Comparison of ENCODE assay signal across 8 cellular contexts in the genomic region with DNA sequence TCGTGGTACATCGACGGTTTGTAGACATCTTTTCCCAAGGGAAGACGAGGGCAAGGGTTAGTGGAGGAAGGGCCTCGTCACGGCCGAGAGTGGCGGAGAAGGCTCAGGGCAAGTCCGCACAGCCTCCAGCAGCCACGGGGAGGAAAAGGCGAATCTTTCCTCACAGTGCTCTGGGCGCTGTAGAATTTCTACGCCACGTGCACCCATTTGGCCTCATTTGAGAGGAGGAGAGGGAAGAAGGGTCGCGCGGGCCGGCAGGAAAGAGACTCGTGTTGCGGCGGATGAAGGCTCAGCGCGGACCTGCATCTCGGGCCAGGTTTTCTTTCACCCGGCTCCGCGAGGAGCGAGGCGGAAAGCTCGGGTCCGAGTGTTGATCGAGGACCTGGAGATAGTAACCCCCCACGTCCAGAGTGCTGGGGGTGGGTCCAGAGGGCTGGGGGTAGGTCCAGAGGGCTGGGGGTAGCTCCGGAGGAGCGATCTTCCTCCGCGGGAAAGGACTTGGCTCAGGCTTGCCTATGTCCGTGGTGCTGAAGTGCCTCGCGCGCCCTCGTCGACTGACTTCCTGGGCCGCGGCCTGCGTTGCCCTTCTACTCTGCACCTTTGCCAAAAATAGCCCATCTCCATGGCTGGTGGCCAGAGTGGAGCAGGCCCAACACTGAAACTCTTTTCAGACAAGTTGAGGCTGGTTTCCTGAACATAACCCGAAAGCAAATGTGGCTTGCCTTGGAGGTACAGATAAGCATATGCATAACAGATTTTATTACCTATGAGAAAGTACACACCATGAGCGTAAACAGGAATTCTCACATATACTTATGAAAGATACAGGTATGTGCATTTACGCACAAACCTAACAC. TPM values are rescaled to one million over a fixed set of nuclear protein-coding genes. Genes with fewer than 3 reads are reported as not detected.
DNase-seq lines count a peak whose midpoint lies in the region; ATAC-seq and TF ChIP-seq lines count a peak whose summit lies in the region.

No MANE protein-coding gene starts in this region.

- 7 to 9% methylated on average over 49 of the region's 49 CpGs for WGBS in ectodermal cell, 2 experiments
- WGBS in lower leg skin, 2 donors = 4 to 6% methylated on average over 37 to 49 of the region's 49 CpGs

- no peaks in the 10 kb centered on the region for H3K9me3 ChIP-seq in ectodermal cell (ENCODE audit: control insufficient read depth, low read length)

- no peak for TF ChIP-seq POLR2A in lower leg skin (IDR thresholded peaks at IDR 0.05)

- no peaks in the 10 kb centered on the region for H3K36me3 ChIP-seq in ectodermal cell (ENCODE audit: control insufficient read depth, insufficient read depth, low read length)

- DNase-seq in NCI-H2029 treated with DMSO at 0.1 percent for 48 hours (lab: John Stamatoyannopoulos, UW) (peak; percentile 51), lower leg skin (ENCODE audit: low spot score in 2 of 2) (peak; percentile 30 to 87), NCI-H128 (lab: John Stamatoyannopoulos, UW; ENCODE audit: unreplicated experiment) (no peak)
- DNase-seq in activated CD4-positive, alpha-beta T cell treated with anti-CD3 and anti-CD28 coated beads, Interleukin-2, amount 50 U/mL, for 1 hour = peak; percentile 8
- peak; percentile 0 to 9 for DNase-seq in stimulated activated CD8-positive, alpha-beta memory T cell treated with anti-CD3 and anti-CD28 coated beads, Interleukin-7, amount 100 ng/mL, for 48 hours (ENCODE audit: extremely low read depth in 1 of 2, low read depth in 1 of 2)

- intact Hi-C loops in lower leg skin (cut with DNase I; ENCODE audit: low total_unique reads) = no loop called here

- peaks cover 39% of the 10 kb centered on the region for H3K27me3 ChIP-seq in ectodermal cell (ENCODE audit: control insufficient read depth, insufficient read depth, low read length, poor library complexity, severe bottlenecking)

- ATAC-seq in GM18861 (IDR thresholded peaks at IDR 0.05; ENCODE audit: unreplicated experiment) = no peak

- no peak overlapping the region for H3K27ac ChIP-seq in ectodermal cell (ENCODE audit: insufficient read depth, low read depth, low read length, poor library complexity, severe bottlenecking)

- H3K4me1 ChIP-seq in ectodermal cell (ENCODE audit: control insufficient read depth, insufficient read depth, low read length) = no peaks in the 10 kb centered on the region

- H3K4me3 ChIP-seq in GM08714 (ENCODE audit: low read length) (peak overlapping the region; percentile 50; the same call in 1 of the 2 replicates), ectodermal cell (ENCODE audit: insufficient read depth, low read depth, low read length) (peak overlapping the region; percentile 59), lower leg skin (ENCODE audit: low read depth, poor library complexity, severe bottlenecking) (peak overlapping the region; percentile 48)

- TF ChIP-seq CTCF in lower leg skin (IDR thresholded peaks at IDR 0.05) = no peak

RNA-seq across cellular contexts. Expression of gene SLC35G2, which starts 1.1 kb away (rescaled TPM):
- 0.78 TPM for polyA plus RNA-seq in ectodermal cell (2013, experiment 1 of 4)
- polyA plus RNA-seq in ectodermal cell (2013, experiment 2 of 4) = 0.75 TPM
- 0.91 TPM for polyA plus RNA-seq in ectodermal cell (2013, experiment 3 of 4)
- 1.3 TPM for polyA plus RNA-seq in ectodermal cell (2013, experiment 4 of 4)
- 1 to 10 TPM; 1.6 to 4.1 (median 2.6) TPM for total RNA-seq in lower leg skin

RNA-seq across cellular contexts. Expression of gene NCK1, which starts 42.0 kb away (rescaled TPM):
- 29.3 TPM for polyA plus RNA-seq in ectodermal cell (2013, experiment 1 of 4)
- polyA plus RNA-seq in ectodermal cell (2013, experiment 2 of 4) = 34.1 TPM
- 25.8 TPM for polyA plus RNA-seq in ectodermal cell (2013, experiment 3 of 4)
- polyA plus RNA-seq in ectodermal cell (2013, experiment 4 of 4) = 30.8 TPM
- 10 to 100 TPM; 53.1 to 74.0 (median 61.6) TPM for total RNA-seq in lower leg skin
